ENCODE assay signal across 9 cellular contexts in the genomic region with DNA sequence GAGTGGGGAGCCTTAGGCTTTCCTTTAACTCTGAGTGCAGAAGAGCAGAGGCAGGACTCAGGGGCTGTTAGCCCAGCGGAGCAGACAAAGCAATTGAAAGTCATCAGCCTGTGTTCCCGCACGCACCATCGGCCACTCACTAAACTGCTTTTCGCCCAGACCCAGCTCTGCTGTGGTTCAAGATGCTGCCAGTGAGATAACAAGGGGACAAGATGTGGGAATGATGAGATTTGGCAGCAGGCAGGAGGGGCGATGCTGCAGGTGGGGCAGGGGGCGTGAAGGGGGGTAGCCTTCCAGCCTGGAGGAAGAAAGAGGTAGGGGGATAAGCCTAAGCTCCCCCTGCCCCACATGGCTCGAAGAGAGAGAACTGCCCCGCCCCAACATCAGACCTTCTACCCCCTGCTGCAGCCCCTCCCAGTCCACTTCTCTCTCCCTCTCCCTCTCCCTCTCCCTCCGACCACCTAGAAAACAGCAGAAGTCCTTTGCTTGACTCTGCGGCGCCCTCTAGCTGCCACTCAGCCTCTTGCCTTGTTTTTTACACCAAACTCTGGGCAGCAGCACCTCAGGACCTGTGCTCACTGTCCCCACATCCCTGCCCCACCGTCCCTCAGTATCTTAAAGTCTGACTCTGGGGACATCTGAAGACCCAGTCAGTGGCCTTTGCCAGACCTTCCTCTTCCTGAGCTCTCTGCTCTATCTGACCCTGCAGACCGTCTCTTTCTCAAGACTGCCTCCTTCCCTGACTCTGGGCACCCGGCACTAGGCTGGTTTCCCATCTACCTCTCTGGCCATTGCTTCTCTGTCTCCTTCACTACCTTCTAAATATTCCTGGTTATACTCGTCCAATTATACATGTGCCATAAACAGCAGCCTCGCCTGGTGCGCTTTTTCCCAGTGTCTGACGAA.
DNase-seq lines count a peak whose midpoint lies in the region; ATAC-seq, FAIRE-seq and TF ChIP-seq lines count a peak whose summit lies in the region.
"Had no signal": no experiment of that assay in that cellular context is flagged by ENCODE, and none has a peak within 500 bp of the region (broad histone marks: within the 10 kb centered on the region; RNA-seq: fewer than 3 reads in every experiment).

No MANE protein-coding gene starts in this region.

- intact Hi-C loops in lower leg skin (cut with DNase I; ENCODE audit: low total_unique reads) = no loop called here

- peak in 1 of 3 donors; percentile 39 for TF ChIP-seq CTCF in lower leg skin (IDR thresholded peaks at IDR 0.05)

- H3K4me3 ChIP-seq in lower leg skin (ENCODE audit: low read depth, poor library complexity, severe bottlenecking) = no peak overlapping the region
- H3K4me3 ChIP-seq: skin epidermis had no signal

- no peak for TF ChIP-seq POLR2A in GM12892 (IDR thresholded peaks at IDR 0.05; ENCODE audit: low read depth, low read length)
- no peak for TF ChIP-seq POLR2A in lower leg skin (IDR thresholded peaks at IDR 0.05)

- WGBS in lower leg skin, 2 donors = 53 to 60% methylated on average over 19 of the region's 19 CpGs

- no peak for ATAC-seq in GM21515 (IDR thresholded peaks at IDR 0.05; ENCODE audit: unreplicated experiment)

- DNase-seq in A172 (ENCODE audit: low spot score) = peak; percentile 65
- peak; percentile 48 for DNase-seq in GM12892 (ENCODE audit: insufficient read length)
- DNase-seq in NCI-H460 (ENCODE audit: extremely low read depth, low read depth) = peak; percentile 52
- DNase-seq in activated CD4-positive, alpha-beta T cell treated with anti-CD3 and anti-CD28 coated beads, Interleukin-2, amount 50 U/mL, for 4 hours = peak; percentile 52
- peak; percentile 38 for DNase-seq in dedifferentiated amniotic fluid mesenchymal stem cell (ENCODE audit: extremely low spot score)
- DNase-seq in lower leg skin (ENCODE audit: low spot score in 2 of 2) = peak; percentile 78 to 94
- DNase-seq in stimulated activated CD8-positive, alpha-beta memory T cell treated with anti-CD3 and anti-CD28 coated beads, Interleukin-12 subunit alpha, Interleukin-12 subunit beta, amount 100 ng/mL, for 24 hours (ENCODE audit: extremely low read depth) = peak; percentile 17

- no peak for FAIRE-seq in GM12892 (lab: Jason Lieb, UNC)

Comparison
In these comparisons a context has a peak if more than half of its experiments do, and no peak if none do; other contexts are left out.
1. DNase-seq: peak in every context shown above with its lines; median percentile 86 in lower leg skin; 65 in A172; 52 in NCI-H460; 52 in activated CD4-positive, alpha-beta T cell treated with anti-CD3 and anti-CD28 coated beads, Interleukin-2, amount 50 U/mL, for 4 hours; 48 in GM12892; 38 in dedifferentiated amniotic fluid mesenchymal stem cell; 17 in stimulated activated CD8-positive, alpha-beta memory T cell treated with anti-CD3 and anti-CD28 coated beads, Interleukin-12 subunit alpha, Interleukin-12 subunit beta, amount 100 ng/mL, for 24 hours.